Comparison of ENCODE assay signal across 21 cellular contexts in the genomic region with DNA sequence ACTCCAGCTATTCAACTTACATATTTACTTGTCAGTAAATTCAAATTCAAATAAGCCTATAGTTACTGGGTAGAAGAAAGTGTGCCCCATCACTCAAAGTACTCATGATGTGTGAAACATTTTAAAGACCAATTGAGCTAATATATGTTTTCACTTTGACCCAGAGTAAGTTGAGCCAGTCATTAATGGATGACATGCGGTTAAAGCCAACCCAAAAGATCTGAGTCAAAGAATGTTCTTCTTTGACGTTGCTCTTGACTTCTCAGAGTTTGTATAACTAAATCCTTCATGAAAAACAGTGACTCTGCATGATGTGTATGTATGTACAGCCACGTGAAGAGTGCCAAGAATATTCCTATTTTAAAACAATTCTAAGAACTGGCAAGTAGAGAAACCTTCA.
DNase-seq lines count a peak whose midpoint lies in the region; ATAC-seq and TF ChIP-seq lines count a peak whose summit lies in the region.
"Had no signal": no experiment of that assay in that cellular context is flagged by ENCODE, and none has a peak within 500 bp of the region (broad histone marks: within the 10 kb centered on the region; RNA-seq: fewer than 3 reads in every experiment).

No MANE protein-coding gene starts in this region.

- no peak overlapping the region for H3K4me3 ChIP-seq in Peyer's patch
- H3K4me3 ChIP-seq: psoas muscle, tibial artery had no signal

- intact Hi-C loops in sciatic nerve (cut with DNase I), result no loop called here

- no peak overlapping the region for H3K27ac ChIP-seq in Peyer's patch
- H3K27ac ChIP-seq: psoas muscle, tibial artery had no signal

- no peaks in the 10 kb centered on the region for H3K27me3 ChIP-seq in Peyer's patch
- H3K27me3 ChIP-seq: tibial artery had no signal

- ATAC-seq in GM18867 (IDR thresholded peaks at IDR 0.05; ENCODE audit: unreplicated experiment) (peak; percentile 77), HG02870 (IDR thresholded peaks at IDR 0.05; ENCODE audit: unreplicated experiment) (peak; percentile 69), HG03558 (IDR thresholded peaks at IDR 0.05; ENCODE audit: extremely low read depth, unreplicated experiment) (peak; percentile 53), sciatic nerve (no peak), GM18517 (IDR thresholded peaks at IDR 0.05; ENCODE audit: unreplicated experiment) (no peak), GM19395 (IDR thresholded peaks at IDR 0.05; ENCODE audit: unreplicated experiment) (no peak)
- ATAC-seq: HCT116; psoas muscle; stimulated activated naive CD8-positive, alpha-beta T cell treated with anti-CD3 and anti-CD28 coated beads, Interleukin-15, Interleukin-2, amounts not matched to agents 100 U/mL and 50 U/mL, for 24 hours had no signal

- no peak for DNase-seq in sciatic nerve (ENCODE audit: low spot score)
- no peak for DNase-seq in Peyer's patch
- DNase-seq: activated CD4-positive, alpha-beta T cell treated with anti-CD3 and anti-CD28 coated beads for 1 hour; activated naive CD4-positive, alpha-beta T cell treated with anti-CD3 and anti-CD28 coated beads, Interleukin-2, amount 10 ng/mL, durations not matched to agents 7 days and 5 days; activated T-cell treated with anti-CD3 and anti-CD28 coated beads, Interleukin-2, amount 50 U/mL, for 24 hours; anterior cingulate cortex; CD8-positive, alpha-beta memory T cell; central memory CD4-positive, alpha-beta T cell; OCI-M1; psoas muscle; Right ventricle myocardium superior; small intestine; stimulated activated naive CD8-positive, alpha-beta T cell treated with anti-CD3 and anti-CD28 coated beads, Interleukin-15, Interleukin-2, amounts not matched to agents 100 U/mL and 50 U/mL, for 24 hours; SW 1271; tibial artery had no signal

- no peaks in the 10 kb centered on the region for H3K4me1 ChIP-seq in Peyer's patch
- H3K4me1 ChIP-seq: psoas muscle, tibial artery had no signal

- no peak for TF ChIP-seq CTCF in Peyer's patch (IDR thresholded peaks at IDR 0.05)

- no peaks in the 10 kb centered on the region for H3K9me3 ChIP-seq in Peyer's patch
- H3K9me3 ChIP-seq: psoas muscle, tibial artery had no signal

- no peak for TF ChIP-seq POLR2A in Peyer's patch (IDR thresholded peaks at IDR 0.05)

- no peaks in the 10 kb centered on the region for H3K36me3 ChIP-seq in Peyer's patch
- H3K36me3 ChIP-seq: tibial artery had no signal

Comparison
In these comparisons a context has a peak if more than half of its experiments do, and no peak if none do; other contexts are left out.
1. ATAC-seq: peak in GM18867 (single experiment), HG02870 (single experiment) and HG03558 (single experiment); none in sciatic nerve (single experiment), GM18517 (single experiment) and GM19395 (single experiment).